ENCODE assay signal across 11 cellular contexts in genomic region chr1:58779059-58779754, GRCh38. TPM values are rescaled to one million over a fixed set of nuclear protein-coding genes. Genes with fewer than 3 reads are reported as not detected.
DNase-seq lines count a peak whose midpoint lies in the region; ATAC-seq and TF ChIP-seq lines count a peak whose summit lies in the region.
"Had no signal": no experiment of that assay in that cellular context is flagged by ENCODE, and none has a peak within 500 bp of the region (broad histone marks: within the 10 kb centered on the region; RNA-seq: fewer than 3 reads in every experiment).

No MANE protein-coding gene starts in this region.

- H3K4me1 Mint-ChIP-seq in T-helper 17 cell, result peaks cover 17% of the 10 kb centered on the region
- peaks cover 20% of the 10 kb centered on the region for H3K4me1 Mint-ChIP-seq in CD14-positive monocyte

- DNase-seq in HEK293T (ENCODE audit: extremely low spot score), result no peak
- DNase-seq in T-helper 17 cell, result no peak
- DNase-seq in sigmoid colon, result no peak
- no peak for DNase-seq in H4 (ENCODE audit: low spot score)
- DNase-seq in CD14-positive monocyte (ENCODE audit: low spot score), result no peak
- no peak for DNase-seq in NCI-H2107 (lab: John Stamatoyannopoulos, UW)
- no peak for DNase-seq in A673 (ENCODE audit: low spot score)
- DNase-seq: activated CD4-positive, alpha-beta T cell treated with anti-CD3 and anti-CD28 coated beads for 1 hour; DND-41; posterior cingulate gyrus had no signal

- TF ChIP-seq CTCF in gastroesophageal sphincter (IDR thresholded peaks at IDR 0.05) (no peak), sigmoid colon (IDR thresholded peaks at IDR 0.05) (no peak), CD14-positive monocyte (IDR thresholded peaks at IDR 0.05) (no peak), A673 (conservative IDR thresholded peaks at IDR 0.05; ENCODE audit: low read depth, low read length) (no peak)

- peaks cover 0 to 18% (median 4%) of the 10 kb centered on the region in 7 donors for H3K9me3 Mint-ChIP-seq in CD14-positive monocyte

- H3K4me3 ChIP-seq in gastroesophageal sphincter, result no peak overlapping the region
- H3K4me3 ChIP-seq in sigmoid colon, result no peak overlapping the region
- H3K4me3 ChIP-seq in A673 (ENCODE audit: low read depth, low read length, poor library complexity, severe bottlenecking), result no peak overlapping the region

- H3K36me3 ChIP-seq in gastroesophageal sphincter (no peaks in the 10 kb centered on the region), sigmoid colon (peaks cover 0 to 8% (median 0%) of the 10 kb centered on the region in 4 donors), A673 (ENCODE audit: insufficient read depth, low read length, poor library complexity, severe bottlenecking) (no peaks in the 10 kb centered on the region)

- no peak for TF ChIP-seq EP300 in gastroesophageal sphincter (IDR thresholded peaks at IDR 0.05)
- TF ChIP-seq EP300 in sigmoid colon (IDR thresholded peaks at IDR 0.05), result no peak

- H3K4me1 ChIP-seq in gastroesophageal sphincter (peaks cover 0 to 22% (median 3%) of the 10 kb centered on the region in 3 donors), sigmoid colon (peaks cover 0 to 18% (median 12%) of the 10 kb centered on the region in 4 donors), A673 (ENCODE audit: insufficient read depth, low read length, poor library complexity, severe bottlenecking) (peaks cover 32% of the 10 kb centered on the region)

- no TSS peak for BruUV-seq in A673 (replicated peaks; lab: Mats Ljungman, UMichigan)

- ATAC-seq in T-helper 17 cell (no peak), gastroesophageal sphincter (no peak)

- TF ChIP-seq POLR2A in gastroesophageal sphincter (IDR thresholded peaks at IDR 0.05) (no peak), sigmoid colon (IDR thresholded peaks at IDR 0.05) (no peak)

- CTCF ChIA-PET in HEK293T (lab: Yijun Ruan, JAX), result interaction anchor here (1.1 to 1.5 kb wide), 2 partner anchors 11 to 40 kb away, joined by 3 to 4 read pairs; no protein-coding TSS in a partner anchor
- CTCF ChIA-PET in A673 (lab: Charles Lee), result no interaction called here

- H3K27ac ChIP-seq in gastroesophageal sphincter (peak overlapping the region in 3 of 4 donors; percentile 98 to 100 (median 100)), sigmoid colon (peak overlapping the region; percentile 97 to 100 (median 98)), A673 (ENCODE audit: low read depth, low read length, poor library complexity, severe bottlenecking) (no peak overlapping the region)

- H3K27me3 ChIP-seq in gastroesophageal sphincter (no peaks in the 10 kb centered on the region), sigmoid colon (no peaks in the 10 kb centered on the region), A673 (replicated peaks; ENCODE audit: insufficient read depth, low read depth, low read length, poor library complexity) (no peaks in the 10 kb centered on the region)

- H3K9me3 ChIP-seq in T-helper 17 cell (ENCODE audit: control insufficient read depth, low read length, poor library complexity, severe bottlenecking) (no peaks in the 10 kb centered on the region), gastroesophageal sphincter (no peaks in the 10 kb centered on the region), sigmoid colon (no peaks in the 10 kb centered on the region), A673 (ENCODE audit: low read depth, low read length, poor library complexity, severe bottlenecking) (no peaks in the 10 kb centered on the region)

- H3K27ac Mint-ChIP-seq in T-helper 17 cell (peak overlapping the region; percentile 96), CD14-positive monocyte (peak overlapping the region in 1 of 7 donors; percentile 25)

- intact Hi-C loops in sigmoid colon (cut with DNase I) (no loop called here), CD14-positive monocyte (cut with micrococcal nuclease) (loop anchor here in 1 of 2 donors (5.0 kb wide), 1 partner anchor 37 kb away; no protein-coding TSS in a partner anchor), A673 (cut with micrococcal nuclease; ENCODE audit: unreplicated experiment) (no loop called here)

- H3K36me3 Mint-ChIP-seq in T-helper 17 cell (ENCODE audit: low read depth), result no peaks in the 10 kb centered on the region
- H3K36me3 Mint-ChIP-seq in CD14-positive monocyte, result peaks cover 4 to 11% of the 10 kb centered on the region in 2 donors

- POLR2A ChIA-PET in HEK293T (lab: Yijun Ruan, JAX) (interaction anchor here (0.6 to 3.3 kb wide), 10 partner anchors 11 to 664 kb away, joined by 3 to 15 read pairs (median 4); no protein-coding TSS in a partner anchor), A673 (lab: Charles Lee; ENCODE audit: low non-redundant PET) (no interaction called here)

- H3K27me3 Mint-ChIP-seq in T-helper 17 cell (peaks cover 10% of the 10 kb centered on the region), CD14-positive monocyte (ENCODE audit: low read depth in 3 of 3) (peaks cover 29 to 49% (median 39%) of the 10 kb centered on the region in 3 donors)

- H3K4me3 Mint-ChIP-seq in T-helper 17 cell (peak overlapping the region; percentile 87), CD14-positive monocyte (no peak overlapping the region)

- 24 to 74% methylated on average over 2 of the region's 2 CpGs for WGBS in gastroesophageal sphincter (ENCODE audit: low coverage in 1 of 2), 2 donors
- 29 to 64% methylated on average over 2 of the region's 2 CpGs for WGBS in sigmoid colon, 2 donors

TF ChIP-seq in HEK293T, 16 proteins besides CTCF, POLR2A, EP300 and RAD21:
- TF ChIP-seq SP1 (IDR thresholded peaks at IDR 0.05) (no peak), NFRKB (IDR thresholded peaks at IDR 0.05) (peak; percentile 38; the same call in 1 of the 2 replicates)

RNA-seq across cellular contexts. Expression of gene JUN, which starts 4.6 kb away (rescaled TPM):
- total RNA-seq in T-helper 17 cell, result 1,000 to 10,000 TPM; 1,878 to 2,007 TPM
- 100 to 1,000 TPM; 102 to 145 (median 105) TPM for total RNA-seq in gastroesophageal sphincter
- total RNA-seq in sigmoid colon, result 100 to 1,000 TPM in 3 of 4 donors, 10 to 100 TPM in 1; 52.4 to 233 (median 202) TPM
- polyA plus RNA-seq in sigmoid colon, result 100 to 1,000 TPM in 2 of 3 donors, 10 to 100 TPM in 1; 42.8 to 132 (median 112) TPM
- 23.2 and 29.4 TPM in 2 replicates for total RNA-seq in H4 (2014; rRNA removed; shearing (Covaris generic))
- polyA plus RNA-seq in CD14-positive monocyte, result 10 to 100 TPM; 29.3 to 31.3 TPM
- 16.9 and 24.9 TPM in 2 replicates for total RNA-seq in A673 (2021)

Comparison
In these comparisons a context has a peak if more than half of its experiments do, and no peak if none do; other contexts are left out.
1. RNA of gene JUN, which starts 4.6 kb away (total RNA-seq): 1,878 to 2,007 TPM in T-helper 17 cell; 52.4 to 233 TPM in sigmoid colon, 102 to 145 TPM in gastroesophageal sphincter, 16.9 to 24.9 TPM in A673 and 23.2 to 29.4 TPM in H4; every median in the first group is over 4 times any median in the second.